In the genomic region with DNA sequence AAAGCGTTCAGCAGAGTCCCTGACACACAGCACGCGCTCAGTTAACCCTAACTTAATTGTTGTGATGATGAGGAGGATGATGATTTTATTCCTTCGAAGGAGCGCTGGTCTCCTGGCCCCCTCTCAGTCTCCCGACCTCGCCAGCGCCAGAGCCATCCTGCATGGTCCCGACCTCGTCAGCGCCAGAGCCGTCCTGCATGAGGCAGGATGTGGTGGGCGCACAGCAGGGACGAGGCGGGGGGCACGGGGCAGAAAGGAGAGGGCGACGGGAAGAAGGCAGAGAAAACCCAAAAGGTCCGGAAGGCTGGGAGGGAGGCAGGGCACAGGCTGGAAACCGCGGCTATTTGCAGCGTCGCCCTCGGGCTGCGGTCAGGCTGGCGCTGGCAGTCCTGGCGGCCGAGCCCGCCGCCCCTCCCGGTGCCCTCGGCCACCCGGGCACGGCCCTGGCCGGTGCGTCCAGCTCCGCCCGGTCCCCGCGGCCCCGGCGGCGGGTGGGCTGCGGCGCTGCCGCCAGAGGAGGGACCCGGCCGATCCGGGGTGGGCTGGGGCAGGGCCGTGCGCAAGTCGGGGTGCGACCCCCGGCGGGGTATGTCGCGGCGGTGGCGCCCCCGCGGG, we compare ENCODE assay signal across 8 cellular contexts. TPM values are rescaled to one million over a fixed set of nuclear protein-coding genes. Genes with fewer than 3 reads are reported as not detected.
A peak's percentile ranks its signal among the peaks of the same experiment; 100 is the strongest.
DNase-seq lines count a peak whose midpoint lies in the region; ATAC-seq and TF ChIP-seq lines count a peak whose summit lies in the region.

No MANE protein-coding gene starts in this region.

- H3K4me3 Mint-ChIP-seq in activated naive CD4-positive, alpha-beta T cell treated with anti-CD3 and anti-CD28 coated beads for 36 hours: peak overlapping the region; percentile 77

- peak overlapping the region; percentile 7 for H3K27ac Mint-ChIP-seq in activated naive CD4-positive, alpha-beta T cell treated with anti-CD3 and anti-CD28 coated beads for 36 hours

- H3K27me3 ChIP-seq in adrenal gland (no peaks in the 10 kb centered on the region), subcutaneous abdominal adipose tissue (ENCODE audit: control insufficient read depth in 5 of 5, insufficient read depth in 4 of 5, low read length in 5 of 5) (peaks cover 2 to 11% (median 8%) of the 10 kb centered on the region in 5 donors)

- H3K27me3 Mint-ChIP-seq in activated naive CD4-positive, alpha-beta T cell treated with anti-CD3 and anti-CD28 coated beads for 36 hours (ENCODE audit: low read depth): peaks cover 2% of the 10 kb centered on the region

- 2 to 7% (median 3%) methylated on average over 19 to 61 of the region's 61 CpGs for WGBS in adrenal gland, 4 donors

- peak; percentile 36 for ATAC-seq in left colon
- ATAC-seq in HG02759 (IDR thresholded peaks at IDR 0.05; ENCODE audit: unreplicated experiment): no peak
- no peak for ATAC-seq in GM21576 (IDR thresholded peaks at IDR 0.05; ENCODE audit: unreplicated experiment)

- peak overlapping the region in 2 of 5 donors; percentile 39 to 71 for H3K9ac ChIP-seq in subcutaneous abdominal adipose tissue (ENCODE audit: low read length in 5 of 5)

- TF ChIP-seq POLR2A in adrenal gland (IDR thresholded peaks at IDR 0.05): no peak

- no peaks in the 10 kb centered on the region for H3K36me3 ChIP-seq in adrenal gland (replicated peaks in 1 of 2)
- H3K36me3 ChIP-seq in subcutaneous abdominal adipose tissue (ENCODE audit: control insufficient read depth in 5 of 5, insufficient read depth in 5 of 5, low read length in 5 of 5): peaks cover 0 to 10% (median 2%) of the 10 kb centered on the region in 5 donors

- H3K4me3 ChIP-seq in adrenal gland (peak overlapping the region in 3 of 4 donors; percentile 28 to 87 (median 40)), subcutaneous abdominal adipose tissue (ENCODE audit: low read depth in 1 of 5, low read length in 5 of 5) (peak overlapping the region in 4 of 5 donors; percentile 66 to 77 (median 68))

- H3K4me1 Mint-ChIP-seq in activated naive CD4-positive, alpha-beta T cell treated with anti-CD3 and anti-CD28 coated beads for 36 hours (ENCODE audit: low read depth): peaks cover 12% of the 10 kb centered on the region

- peak overlapping the region in 1 of 5 donors; percentile 61 for H3K27ac ChIP-seq in adrenal gland
- no peak overlapping the region for H3K27ac ChIP-seq in subcutaneous abdominal adipose tissue (ENCODE audit: low read depth, low read length)

- no peaks in the 10 kb centered on the region for H3K9me3 Mint-ChIP-seq in activated naive CD4-positive, alpha-beta T cell treated with anti-CD3 and anti-CD28 coated beads for 36 hours

- H3K4me1 ChIP-seq in adrenal gland (replicated peaks in 1 of 2) (peaks cover 0 to 21% of the 10 kb centered on the region in 2 donors), subcutaneous abdominal adipose tissue (ENCODE audit: control insufficient read depth in 5 of 5, insufficient read depth in 5 of 5, low read length in 5 of 5) (peaks cover 0 to 18% (median 15%) of the 10 kb centered on the region in 5 donors)

- no peak for DNase-seq in activated naive CD4-positive, alpha-beta T cell treated with anti-CD3 and anti-CD28 coated beads for 36 hours
- DNase-seq in activated naive CD4-positive, alpha-beta T cell treated with anti-CD3 and anti-CD28 coated beads, Interleukin-2, amount 50 U/mL, for 16 hours: no peak
- DNase-seq in adrenal gland: peak in 3 of 7 donors; percentile 33 to 43 (median 40)
- peak in 1 of 2 donors; percentile 16 for DNase-seq in left colon
- DNase-seq in RPMI8226: no peak

- intact Hi-C loops in activated naive CD4-positive, alpha-beta T cell treated with anti-CD3 and anti-CD28 coated beads for 36 hours (cut with micrococcal nuclease): loop anchor here (1.0 to 2.0 kb wide), 5 partner anchors 62 to 294 kb away; partner anchors contain the start of gene KAT7
- intact Hi-C loops in adrenal gland (cut with DNase I) (loop anchor here (2.0 to 10.0 kb wide), 4 partner anchors 144 to 282 kb away; partner anchors contain the start of genes SLC35B1 (in 2 of the 2) and NXPH3 (in 1 of the 2)), left colon (cut with DNase I, micrococcal nuclease) (no loop called here)

- TF ChIP-seq CTCF in adrenal gland (IDR thresholded peaks at IDR 0.05): no peak

- CTCF ChIA-PET in activated naive CD4-positive, alpha-beta T cell treated with anti-CD3 and anti-CD28 coated beads for 36 hours (lab: Charles Lee): interaction anchor here (0.9 to 1.7 kb wide), 2 partner anchors 148 to 283 kb away, joined by 3 to 4 read pairs; no protein-coding TSS in a partner anchor

- no peaks in the 10 kb centered on the region for H3K36me3 Mint-ChIP-seq in activated naive CD4-positive, alpha-beta T cell treated with anti-CD3 and anti-CD28 coated beads for 36 hours (ENCODE audit: low read depth)

- H3K9me3 ChIP-seq in adrenal gland (replicated peaks in 1 of 3): no peaks in the 10 kb centered on the region
- no peaks in the 10 kb centered on the region for H3K9me3 ChIP-seq in subcutaneous abdominal adipose tissue (ENCODE audit: control insufficient read depth in 5 of 5, low read length in 5 of 5)

RNA-seq across cellular contexts. Expression of gene TAC4, which starts 3.0 kb away (rescaled TPM):
- not detected for total RNA-seq in activated naive CD4-positive, alpha-beta T cell treated with anti-CD3 and anti-CD28 coated beads for 36 hours
- under 1 TPM in 1 of 8 donors, not detected in 7; 0.90 TPM for total RNA-seq in adrenal gland
- polyA plus RNA-seq in adrenal gland: under 1 TPM in 1 of 3 donors, not detected in 2; 0.40 TPM
- not detected for total RNA-seq in left colon

Comparison
In these comparisons a context has a peak if more than half of its experiments do, and no peak if none do; other contexts are left out.
1. intact Hi-C loops: an anchor here in activated naive CD4-positive, alpha-beta T cell treated with anti-CD3 and anti-CD28 coated beads for 36 hours (1.0 to 2.0 kb wide) and adrenal gland (2.0 to 10.0 kb wide); none called in left colon.